Comparison of ENCODE assay signal across 8 cellular contexts in the genomic region with DNA sequence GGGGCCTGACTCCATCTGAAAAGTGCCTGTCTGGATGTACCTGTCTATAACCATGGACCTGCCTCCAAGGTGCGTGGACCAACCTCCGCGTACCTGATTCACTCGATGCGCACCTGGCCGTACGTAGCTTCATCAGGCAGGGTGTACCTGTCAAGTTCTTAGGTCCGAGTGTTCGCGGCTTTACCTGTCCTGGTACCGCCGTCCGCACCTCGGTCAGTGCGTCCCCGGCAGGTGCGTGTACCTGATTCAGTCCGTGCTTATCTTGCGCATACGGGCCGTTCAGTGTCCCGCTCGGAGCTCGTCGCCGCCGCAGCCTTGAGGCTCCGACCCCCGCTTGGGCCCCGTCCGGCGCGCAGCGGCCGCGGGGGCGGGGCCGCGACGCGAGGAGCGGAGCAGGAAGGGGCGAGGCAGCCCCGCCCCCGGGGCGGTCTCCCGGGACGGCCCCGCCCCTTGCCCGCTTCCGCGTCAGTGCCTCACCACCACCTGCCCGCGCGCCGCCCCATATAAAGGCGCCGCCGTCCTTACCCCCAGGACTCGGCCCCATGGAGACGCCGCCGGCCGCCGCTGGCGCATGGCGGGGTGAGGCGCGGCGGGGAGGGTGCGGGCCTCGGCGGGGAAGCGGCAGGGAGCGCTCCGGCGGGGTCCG. TPM values are rescaled to one million over a fixed set of nuclear protein-coding genes. Genes with fewer than 3 reads are reported as not detected.
DNase-seq lines count a peak whose midpoint lies in the region; ATAC-seq and TF ChIP-seq lines count a peak whose summit lies in the region.

Gene ZC3H12A (plus strand): TSS at position 530 of the 646 bp plus-strand sequence. CDS start 917 bp downstream, outside the sequence.

- peak within 1 kb of the TSS; percentile 97 to 100 for H3K27ac Mint-ChIP-seq in T-cell
- H3K27ac Mint-ChIP-seq in activated naive CD8-positive, alpha-beta T cell treated with anti-CD3 and anti-CD28 coated beads, Interleukin-2, amount 50 U/mL, for 24 hours, result peak within 1 kb of the TSS; percentile 98
- peak within 1 kb of the TSS; percentile 78 for H3K27ac Mint-ChIP-seq in type B pancreatic cell

- peak; percentile 65 to 79 (median 74) for ATAC-seq in T-cell (replicated peaks in 1 of 4)
- ATAC-seq in activated naive CD8-positive, alpha-beta T cell treated with anti-CD3 and anti-CD28 coated beads, Interleukin-2, amount 50 U/mL, for 24 hours, result peak; percentile 27

- no peak for TF ChIP-seq CTCF in type B pancreatic cell (conservative IDR thresholded peaks at IDR 0.05)

- DNase-seq in GDM1 (lab: John Stamatoyannopoulos, UW) (peak; percentile 87), HEK293T (ENCODE audit: extremely low spot score) (peak; percentile 98), NCI-H1092 (lab: John Stamatoyannopoulos, UW) (peak; percentile 73), T-cell (peak; percentile 83 to 95 (median 90)), cardiac septum (ENCODE audit: low spot score) (peak; percentile 95), pons (ENCODE audit: low spot score) (peak; percentile 88), type B pancreatic cell (ENCODE audit: extremely low spot score, unreplicated experiment) (peak; percentile 85)
- DNase-seq in activated naive CD8-positive, alpha-beta T cell treated with anti-CD3 and anti-CD28 coated beads, Interleukin-2, amount 50 U/mL, for 24 hours, result peak; percentile 95

- H3K36me3 Mint-ChIP-seq in T-cell (peaks cover 31% of the 10 kb centered on the region), type B pancreatic cell (no peaks in the 10 kb centered on the region)
- peaks cover 39% of the 10 kb centered on the region for H3K36me3 Mint-ChIP-seq in activated naive CD8-positive, alpha-beta T cell treated with anti-CD3 and anti-CD28 coated beads, Interleukin-2, amount 50 U/mL, for 24 hours (ENCODE audit: low read depth)

- POLR2A ChIA-PET in HEK293T (lab: Yijun Ruan, JAX) (interaction anchor here (1.0 to 3.0 kb wide), 7 partner anchors 8 to 41 kb away, joined by 3 to 11 read pairs (median 4); partner anchors contain the start of gene MEAF6), T-cell (lab: Charles Lee) (interaction anchor here (0.6 to 0.7 kb wide), 4 partner anchors 37 to 155 kb away, joined by 3 to 4 read pairs (median 3); no protein-coding TSS in a partner anchor)

- no peaks in the 10 kb centered on the region for H3K27me3 Mint-ChIP-seq in T-cell
- H3K27me3 Mint-ChIP-seq in activated naive CD8-positive, alpha-beta T cell treated with anti-CD3 and anti-CD28 coated beads, Interleukin-2, amount 50 U/mL, for 24 hours, result no peaks in the 10 kb centered on the region
- H3K27me3 Mint-ChIP-seq in type B pancreatic cell, result peaks cover 38% of the 10 kb centered on the region

- no peaks in the 10 kb centered on the region for H3K9me3 Mint-ChIP-seq in T-cell
- no peaks in the 10 kb centered on the region for H3K9me3 Mint-ChIP-seq in activated naive CD8-positive, alpha-beta T cell treated with anti-CD3 and anti-CD28 coated beads, Interleukin-2, amount 50 U/mL, for 24 hours
- no peaks in the 10 kb centered on the region for H3K9me3 Mint-ChIP-seq in type B pancreatic cell

- H3K4me3 Mint-ChIP-seq in T-cell (peak within 1 kb of the TSS; percentile 92 to 98 (median 95)), type B pancreatic cell (peak within 1 kb of the TSS; percentile 86)
- H3K4me3 Mint-ChIP-seq in activated naive CD8-positive, alpha-beta T cell treated with anti-CD3 and anti-CD28 coated beads, Interleukin-2, amount 50 U/mL, for 24 hours, result peak within 1 kb of the TSS; percentile 98

- H3K4me1 Mint-ChIP-seq in T-cell (peaks cover 50 to 64% (median 63%) of the 10 kb centered on the region in 3 donors), type B pancreatic cell (ENCODE audit: unreplicated experiment) (peaks cover 31% of the 10 kb centered on the region)
- H3K4me1 Mint-ChIP-seq in activated naive CD8-positive, alpha-beta T cell treated with anti-CD3 and anti-CD28 coated beads, Interleukin-2, amount 50 U/mL, for 24 hours, result peaks cover 48% of the 10 kb centered on the region

- intact Hi-C loops in cardiac septum (cut with DNase I), result loop anchor here (5.0 kb wide), 1 partner anchor 218 kb away; the partner anchor contains the start of gene CDCA8

- CTCF ChIA-PET in HEK293T (lab: Yijun Ruan, JAX) (interaction anchor here (0.6 to 2.1 kb wide), 4 partner anchors 13 to 898 kb away, joined by 3 to 10 read pairs (median 3); no protein-coding TSS in a partner anchor), T-cell (lab: Charles Lee) (interaction anchor here in 1 of 2 donors (1.9 to 2.0 kb wide), 2 partner anchors 13 kb away, joined by 8 to 9 read pairs; no protein-coding TSS in a partner anchor)

TF ChIP-seq in HEK293T, 16 proteins besides CTCF, POLR2A, EP300 and RAD21:
- TF ChIP-seq NFRKB (IDR thresholded peaks at IDR 0.05) (no peak), HDGF (IDR thresholded peaks at IDR 0.05; ENCODE audit: borderline replicate concordance) (no peak), ZNF384 (IDR thresholded peaks at IDR 0.05) (no peak), SP1 (IDR thresholded peaks at IDR 0.05) (no peak), TARDBP (IDR thresholded peaks at IDR 0.05) (no peak), BHLHE40 (IDR thresholded peaks at IDR 0.05; ENCODE audit: borderline replicate concordance) (no peak), SUZ12 (IDR thresholded peaks at IDR 0.05) (no peak), FOXA1 (IDR thresholded peaks at IDR 0.05) (no peak), L3MBTL2 (conservative IDR thresholded peaks at IDR 0.05) (no peak), FOXK2 (IDR thresholded peaks at IDR 0.05) (no peak), CTBP1 (IDR thresholded peaks at IDR 0.05; ENCODE audit: borderline replicate concordance) (no peak), LEF1 (IDR thresholded peaks at IDR 0.05; ENCODE audit: borderline replicate concordance) (no peak), ARNT (IDR thresholded peaks at IDR 0.05) (no peak), FOXM1 (IDR thresholded peaks at IDR 0.05; ENCODE audit: borderline replicate concordance) (no peak), ELF4 (IDR thresholded peaks at IDR 0.05) (no peak)
- TF ChIP-seq, protein P1, sequence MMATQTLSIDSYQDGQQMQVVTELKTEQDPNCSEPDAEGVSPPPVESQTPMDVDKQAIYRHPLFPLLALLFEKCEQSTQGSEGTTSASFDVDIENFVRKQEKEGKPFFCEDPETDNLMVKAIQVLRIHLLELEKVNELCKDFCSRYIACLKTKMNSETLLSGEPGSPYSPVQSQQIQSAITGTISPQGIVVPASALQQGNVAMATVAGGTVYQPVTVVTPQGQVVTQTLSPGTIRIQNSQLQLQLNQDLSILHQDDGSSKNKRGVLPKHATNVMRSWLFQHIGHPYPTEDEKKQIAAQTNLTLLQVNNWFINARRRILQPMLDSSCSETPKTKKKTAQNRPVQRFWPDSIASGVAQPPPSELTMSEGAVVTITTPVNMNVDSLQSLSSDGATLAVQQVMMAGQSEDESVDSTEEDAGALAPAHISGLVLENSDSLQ (IDR thresholded peaks at IDR 0.05), result no peak

RNA-seq across cellular contexts. Expression of gene ZC3H12A, which starts in this region (rescaled TPM):
- total RNA-seq in T-cell, result 100 to 1,000 TPM in 2 of 5 donors, 10 to 100 TPM in 3; 49.5 to 131 (median 53.5) TPM
- 3.3 TPM for total RNA-seq in cardiac septum
- total RNA-seq in type B pancreatic cell (ENCODE audit: low replicate concordance), result 6.0 and 18.3 TPM in 2 replicates

Comparison
In these comparisons a context has a peak if more than half of its experiments do, and no peak if none do; other contexts are left out.
1. Peak in every context shown above with its lines: DNase-seq and ATAC-seq.